In genomic region chr15:98939311-98940080, GRCh38 we compare ENCODE assay signal across 14 cellular contexts.
A peak's percentile ranks its signal among the peaks of the same experiment; 100 is the strongest.
DNase-seq lines count a peak whose midpoint lies in the region; ATAC-seq and TF ChIP-seq lines count a peak whose summit lies in the region.
"Had no signal": no experiment of that assay in that cellular context is flagged by ENCODE, and none has a peak within 500 bp of the region (broad histone marks: within the 10 kb centered on the region; RNA-seq: fewer than 3 reads in every experiment).

No MANE protein-coding gene starts in this region.

- H3K27ac ChIP-seq in VCaP: peak overlapping the region; percentile 54
- H3K27ac ChIP-seq in spleen: no peak overlapping the region
- H3K27ac ChIP-seq: BLaER1 treated with 17β-estradiol and CSF1 and Interleukin-3, amounts not matched to agents 10 nM and 100 nM; GM23248 had no signal

- H3K9me3 ChIP-seq in spleen: no peaks in the 10 kb centered on the region
- H3K9me3 ChIP-seq: BLaER1 treated with 17β-estradiol and CSF1 and Interleukin-3, amounts not matched to agents 10 nM and 100 nM had no signal

- no peak for TF ChIP-seq CTCF in VCaP (conservative IDR thresholded peaks at IDR 0.05)
- TF ChIP-seq CTCF in spleen (IDR thresholded peaks at IDR 0.05 in 8 of 11, conservative IDR thresholded peaks at IDR 0.05 in 3 of 11): no peak

- CTCF ChIA-PET in HEK293T (lab: Yijun Ruan, JAX): no interaction called here

- TF ChIP-seq POLR2A in spleen (IDR thresholded peaks at IDR 0.05): no peak

- peaks cover 0 to 9% (median 0%) of the 10 kb centered on the region in 6 donors for H3K4me1 ChIP-seq in spleen

- H3K27me3 ChIP-seq in spleen (replicated peaks in 1 of 7): no peaks in the 10 kb centered on the region
- H3K27me3 ChIP-seq: BLaER1 treated with 17β-estradiol and CSF1 and Interleukin-3, amounts not matched to agents 10 nM and 100 nM had no signal

- intact Hi-C loops in spleen (cut with DNase I; ENCODE audit: low total_unique reads): no loop called here

- H3K36me3 ChIP-seq in spleen: peaks cover 0 to 100% (median 45%) of the 10 kb centered on the region in 6 donors

- DNase-seq in DMS79 (lab: John Stamatoyannopoulos, UW): peak; percentile 17
- peak; percentile 10 for DNase-seq in NCI-H1092 (lab: John Stamatoyannopoulos, UW)
- DNase-seq in spleen: peak; percentile 41
- DNase-seq in T-helper 2 cell: no peak
- no peak for DNase-seq in HEK293T (ENCODE audit: extremely low spot score)
- DNase-seq: ACHN; CD4-positive, alpha-beta memory T cell; GDM1; GM23248 had no signal

- no peak overlapping the region for H3K4me3 ChIP-seq in spleen
- H3K4me3 ChIP-seq: BLaER1 treated with 17β-estradiol and CSF1 and Interleukin-3, amounts not matched to agents 10 nM and 100 nM; GM23248; K562 had no signal

- POLR2A ChIA-PET in HEK293T (lab: Yijun Ruan, JAX): no interaction called here

- no peak for ATAC-seq in GM19324 (IDR thresholded peaks at IDR 0.05; ENCODE audit: low FRiP score, unreplicated experiment)
- ATAC-seq: HCT116, K562 had no signal

- 87 to 94% (median 92%) methylated on average over 13 of the region's 13 CpGs for WGBS in spleen, 5 donors

TF ChIP-seq in HEK293T, 16 proteins besides CTCF, POLR2A, EP300 and RAD21:
- TF ChIP-seq FOXA1 (IDR thresholded peaks at IDR 0.05) (no peak), BHLHE40 (IDR thresholded peaks at IDR 0.05; ENCODE audit: borderline replicate concordance) (no peak), FOXM1 (IDR thresholded peaks at IDR 0.05; ENCODE audit: borderline replicate concordance) (no peak), ARNT (IDR thresholded peaks at IDR 0.05) (no peak), CTBP1 (IDR thresholded peaks at IDR 0.05; ENCODE audit: borderline replicate concordance) (no peak), TARDBP (IDR thresholded peaks at IDR 0.05) (no peak), SUZ12 (IDR thresholded peaks at IDR 0.05) (no peak), L3MBTL2 (conservative IDR thresholded peaks at IDR 0.05) (no peak), PKNOX1 (IDR thresholded peaks at IDR 0.05) (no peak)

Comparison
In these comparisons a context has a peak if more than half of its experiments do, and no peak if none do; other contexts are left out.
1. DNase-seq: peak in DMS79 (single experiment), NCI-H1092 (single experiment) and spleen (single experiment); none in T-helper 2 cell (0 of 5) and HEK293T (single experiment).